ENCODE assay signal across 8 cellular contexts in the genomic region with DNA sequence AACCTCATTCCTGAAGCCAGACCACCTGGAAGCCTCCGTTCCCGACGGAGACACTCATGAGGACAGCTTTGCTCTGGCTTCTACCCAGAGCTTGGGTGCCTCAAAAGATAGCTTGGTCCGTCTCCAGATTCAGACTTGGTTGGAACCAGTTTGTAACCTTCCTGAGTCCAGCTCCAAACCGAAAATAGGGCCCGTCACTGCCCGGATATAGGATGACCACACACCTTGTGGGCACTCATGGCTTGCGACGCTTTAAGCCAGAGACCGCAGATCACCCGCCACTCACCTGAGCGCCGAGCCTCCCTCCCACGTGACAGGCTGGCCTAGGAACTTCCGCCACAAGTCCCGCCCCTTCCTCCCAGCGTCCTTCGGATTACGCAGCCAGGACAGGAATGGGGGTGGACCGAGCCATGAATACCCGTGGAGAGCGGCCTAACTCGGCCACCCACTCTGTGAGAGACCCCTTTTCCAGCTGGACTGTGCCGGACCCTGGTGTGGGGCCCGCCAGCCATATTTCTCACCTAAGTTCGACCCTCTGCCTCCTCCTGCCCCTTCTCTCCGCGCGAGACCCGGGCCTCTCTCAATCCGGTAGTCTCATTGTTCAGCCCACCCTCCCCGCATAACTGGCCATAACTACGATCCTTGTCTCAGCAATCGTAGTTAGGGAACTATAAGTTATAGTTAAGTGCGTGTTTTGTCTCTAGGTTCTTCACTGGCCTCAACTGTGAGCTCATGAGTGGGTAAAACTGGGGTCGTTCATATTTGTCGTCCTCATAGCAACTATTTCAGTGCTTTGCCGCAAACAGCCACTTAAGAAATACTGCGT. TPM values are rescaled to one million over a fixed set of nuclear protein-coding genes. Genes with fewer than 3 reads are reported as not detected.
DNase-seq lines count a peak whose midpoint lies in the region; ATAC-seq, FAIRE-seq and TF ChIP-seq lines count a peak whose summit lies in the region.

A gene with protein sequence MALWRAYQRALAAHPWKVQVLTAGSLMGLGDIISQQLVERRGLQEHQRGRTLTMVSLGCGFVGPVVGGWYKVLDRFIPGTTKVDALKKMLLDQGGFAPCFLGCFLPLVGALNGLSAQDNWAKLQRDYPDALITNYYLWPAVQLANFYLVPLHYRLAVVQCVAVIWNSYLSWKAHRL (minus strand): TSS at position 332 of the 826 bp plus-strand sequence. CDS start 580 bp downstream, outside the sequence.

- H3K36me3 ChIP-seq in hepatocyte (replicated peaks; ENCODE audit: insufficient read depth, low read depth) (no peaks in the 10 kb centered on the region), aorta (ENCODE audit: control insufficient read depth in 1 of 2, insufficient read depth in 2 of 2, low read length in 1 of 2) (peaks cover 0 to 6% of the 10 kb centered on the region in 2 donors)

- in situ Hi-C loops in astrocyte of the cerebellum (cut with HindIII; ENCODE audit: low sequenced_read_pairs), result no loop called here

- ATAC-seq in HG02973 (IDR thresholded peaks at IDR 0.05; ENCODE audit: unreplicated experiment) (peak; percentile 86), aorta (ENCODE audit: low FRiP score) (peak; percentile 96)

- TF ChIP-seq CTCF in astrocyte of the cerebellum (IDR thresholded peaks at IDR 0.05; ENCODE audit: low read depth, low read length, missing control alignments) (no peak), hepatocyte (IDR thresholded peaks at IDR 0.05; ENCODE audit: poor library complexity) (no peak)

- peak within 1 kb of the TSS; percentile 85 for H3K4me3 ChIP-seq in astrocyte of the cerebellum (ENCODE audit: low read depth, low read length)
- peak within 1 kb of the TSS; percentile 86 for H3K4me3 ChIP-seq in hepatocyte
- peak within 1 kb of the TSS; percentile 46 to 89 for H3K4me3 ChIP-seq in aorta (ENCODE audit: low read length in 2 of 2)

- intact Hi-C loops in aorta (cut with DNase I), result no loop called here

- H3K9me2 ChIP-seq in hepatocyte (replicated peaks; ENCODE audit: insufficient read depth), result no peaks in the 10 kb centered on the region

- H3K27me3 ChIP-seq in hepatocyte (no peaks in the 10 kb centered on the region), aorta (ENCODE audit: control insufficient read depth in 1 of 2, insufficient read depth in 2 of 2, low read length in 1 of 2) (no peaks in the 10 kb centered on the region)

- peak within 1 kb of the TSS; percentile 94 for H3K4me2 ChIP-seq in hepatocyte

- 3% methylated on average over 39 of the region's 39 CpGs for WGBS in hepatocyte (ENCODE audit: low lambda C conversion rate, missing lambda C conversion rate)
- 0% methylated on average over 39 of the region's 39 CpGs for WGBS in aorta, 2 donors

- H3K79me2 ChIP-seq in hepatocyte, result peaks cover 8% of the 10 kb centered on the region

- peak; percentile 95 for DNase-seq in GM18507 (ENCODE audit: extremely low spot score, insufficient read length, low read depth)
- peak; percentile 91 to 95 for DNase-seq in NCI-H2081 (lab: John Stamatoyannopoulos, UW)
- DNase-seq in T-helper 9 cell, result peak; percentile 77
- DNase-seq in astrocyte of the cerebellum (ENCODE audit: low read depth), result peak; percentile 76
- peak; percentile 98 for DNase-seq in hepatocyte (ENCODE audit: low spot score)
- DNase-seq in renal cortical epithelial cell (ENCODE audit: low read depth), result peak; percentile 90
- DNase-seq in aorta, result peak; percentile 95 to 96

- H3K27ac ChIP-seq in hepatocyte (peak within 1 kb of the TSS; percentile 99), aorta (ENCODE audit: low read depth in 1 of 2, low read length in 2 of 2) (peak within 1 kb of the TSS in 1 of 2 donors; percentile 84)

- no peaks in the 10 kb centered on the region for H3K9me3 ChIP-seq in hepatocyte (ENCODE audit: low read depth)
- no peaks in the 10 kb centered on the region for H3K9me3 ChIP-seq in aorta (ENCODE audit: control insufficient read depth, low read length)

- H4K20me1 ChIP-seq in hepatocyte (ENCODE audit: insufficient read depth, poor library complexity, severe bottlenecking), result no peaks in the 10 kb centered on the region

- peaks cover 21% of the 10 kb centered on the region for H3K4me1 ChIP-seq in hepatocyte (ENCODE audit: insufficient read depth)
- H3K4me1 ChIP-seq in aorta (ENCODE audit: control insufficient read depth in 1 of 2, insufficient read depth in 2 of 2, low read length in 2 of 2), result peaks cover 0 to 7% of the 10 kb centered on the region in 2 donors

- FAIRE-seq in GM18507 (lab: Jason Lieb, UNC), result peak; percentile 93

- H2AFZ ChIP-seq in hepatocyte, result peak within 1 kb of the TSS; percentile 79

RNA-seq across cellular contexts. Expression of the gene that starts here (rescaled TPM):
- total RNA-seq in hepatocyte, result 71.4 and 96.8 TPM in 2 replicates
- polyA plus RNA-seq in hepatocyte, result 111 and 131 TPM in 2 replicates
- 30.0 and 42.6 TPM in 2 replicates for total RNA-seq in renal cortical epithelial cell
- total RNA-seq in aorta, result 10 to 100 TPM; 49.9 to 68.7 TPM
- polyA plus RNA-seq in aorta, result 10 to 100 TPM; 47.5 to 80.6 TPM
